Comparison of ENCODE assay signal across 8 cellular contexts in genomic region chr17:64507418-64507766, GRCh38. TPM values are rescaled to one million over a fixed set of nuclear protein-coding genes. Genes with fewer than 3 reads are reported as not detected.
DNase-seq lines count a peak whose midpoint lies in the region; TF ChIP-seq lines count a peak whose summit lies in the region.

No MANE protein-coding gene starts in this region.

- H3K27me3 Mint-ChIP-seq in MCF 10A (ENCODE audit: insufficient read depth, unreplicated experiment) = no peaks in the 10 kb centered on the region

- H3K4me1 ChIP-seq in SJCRH30 (peaks cover 13% of the 10 kb centered on the region), iPS-20b (ENCODE audit: insufficient read depth, low read length) (peaks cover 9% of the 10 kb centered on the region; the same call in 1 of the 2 replicates), skeletal muscle satellite cell (ENCODE audit: control insufficient read depth, insufficient read depth, low read length) (peaks cover 25% of the 10 kb centered on the region)

- intact Hi-C loops in MCF 10A (cut with micrococcal nuclease) = loop anchor here (1.0 to 2.0 kb wide), 2 partner anchors 87 to 141 kb away; no protein-coding TSS in a partner anchor

- H3K9ac ChIP-seq in iPS-20b (ENCODE audit: low read depth, low read length) (peak overlapping the region; percentile 100), skeletal muscle satellite cell (ENCODE audit: low read depth, low read length) (peak overlapping the region; percentile 100)

- H3K27ac ChIP-seq in SJCRH30 (peak overlapping the region; percentile 100), iPS-20b (ENCODE audit: low read length) (peak overlapping the region; percentile 16)

- H3K4me3 ChIP-seq in NB4 (ENCODE audit: low read depth, low read length) (peak overlapping the region; percentile 99), SJCRH30 (peak overlapping the region; percentile 100), iPS-20b (ENCODE audit: low read length) (peak overlapping the region; percentile 100), skeletal muscle satellite cell (ENCODE audit: low read length) (peak overlapping the region; percentile 98)

- CTCF ChIA-PET in MCF 10A (lab: Yijun Ruan, JAX) = interaction anchor here (0.6 to 1.7 kb wide), 7 partner anchors 9 to 669 kb away, joined by 3 to 8 read pairs (median 5); no protein-coding TSS in a partner anchor

- POLR2A ChIA-PET in MCF 10A (lab: Yijun Ruan, JAX) = interaction anchor here (0.5 to 6.5 kb wide), 36 partner anchors 8 to 773 kb away, joined by 3 to 225 read pairs (median 8); partner anchors contain the start of genes CCDC47, POLG2, SMARCD2 and SMURF2

- DNase-seq in GM03348 (ENCODE audit: low spot score) = peak; percentile 68
- peak; percentile 74 for DNase-seq in HCEC 1CT
- peak; percentile 80 for DNase-seq in NB4 (ENCODE audit: low read depth)
- peak; percentile 59 to 71 for DNase-seq in SJCRH30
- DNase-seq in MCF 10A (ENCODE audit: unreplicated experiment) = peak; percentile 72
- DNase-seq in 8988T = no peak

- no peaks in the 10 kb centered on the region for H3K9me3 Mint-ChIP-seq in MCF 10A (ENCODE audit: unreplicated experiment)

- TF ChIP-seq CTCF in NB4 (IDR thresholded peaks at IDR 0.05; ENCODE audit: low read depth, low read length) (peak; percentile 43), MCF 10A (IDR thresholded peaks at IDR 0.05; ENCODE audit: unreplicated experiment) (peak; percentile 25)

- H3K9me3 ChIP-seq in SJCRH30 (replicated peaks) = no peaks in the 10 kb centered on the region
- no peaks in the 10 kb centered on the region; the same call in 1 of the 2 replicates for H3K9me3 ChIP-seq in iPS-20b (ENCODE audit: insufficient read depth, low read depth, low read length)
- no peaks in the 10 kb centered on the region for H3K9me3 ChIP-seq in skeletal muscle satellite cell (replicated peaks; ENCODE audit: low read length)

- H3K27ac Mint-ChIP-seq in MCF 10A (ENCODE audit: low read depth, unreplicated experiment) = peak overlapping the region; percentile 100

- H3K4me2 ChIP-seq in skeletal muscle satellite cell (ENCODE audit: low read length) = peak overlapping the region; percentile 85

- H3K36me3 ChIP-seq in SJCRH30 (peaks cover 41% of the 10 kb centered on the region), iPS-20b (ENCODE audit: insufficient read depth, low read depth, low read length) (peaks cover 66% of the 10 kb centered on the region), skeletal muscle satellite cell (ENCODE audit: insufficient read depth, low read length) (peaks cover 56% of the 10 kb centered on the region)

- H3K4me3 Mint-ChIP-seq in MCF 10A (ENCODE audit: unreplicated experiment) = peak overlapping the region; percentile 99

- H3K36me3 Mint-ChIP-seq in MCF 10A (ENCODE audit: insufficient read depth, unreplicated experiment) = peaks cover 76% of the 10 kb centered on the region

- no peak for TF ChIP-seq POLR2A in NB4 (IDR thresholded peaks at IDR 0.05; ENCODE audit: extremely low read depth, insufficient read length)

- H3K27me3 ChIP-seq in SJCRH30 (no peaks in the 10 kb centered on the region), iPS-20b (ENCODE audit: insufficient read depth, low read length) (no peaks in the 10 kb centered on the region), skeletal muscle satellite cell (ENCODE audit: control insufficient read depth, insufficient read depth, low read length) (no peaks in the 10 kb centered on the region)

- BruUV-seq in MCF 10A (replicated peaks; lab: Mats Ljungman, UMichigan) = no TSS peak

- peaks cover 28% of the 10 kb centered on the region for H3K4me1 Mint-ChIP-seq in MCF 10A (ENCODE audit: insufficient read depth, unreplicated experiment)

RNA-seq across cellular contexts. Expression of gene CEP95, which starts 0.6 kb away (rescaled TPM):
- total RNA-seq in SJCRH30 (2014; rRNA removed; shearing (Covaris generic)) = 22.4 and 34.2 TPM in 2 replicates
- total RNA-seq in MCF 10A (2022) = 57.2 and 61.6 TPM in 2 replicates
- total RNA-seq in skeletal muscle satellite cell (2012; rRNA removed) = 12.9 and 17.5 TPM in 2 replicates

RNA-seq across cellular contexts. Expression of gene DDX5, which starts 1.3 kb away (rescaled TPM):
- 467 and 603 TPM in 2 replicates for total RNA-seq in SJCRH30 (2014; rRNA removed; shearing (Covaris generic))
- total RNA-seq in MCF 10A (2022) = 832 and 905 TPM in 2 replicates
- 240 and 255 TPM in 2 replicates for total RNA-seq in skeletal muscle satellite cell (2012; rRNA removed)

RNA-seq across cellular contexts. Expression of gene POLG2, which starts 10.5 kb away (rescaled TPM):
- total RNA-seq in SJCRH30 (2014; rRNA removed; shearing (Covaris generic)) = 14.1 and 18.2 TPM in 2 replicates
- 27.5 and 29.4 TPM in 2 replicates for total RNA-seq in MCF 10A (2022)
- 4.8 and 5.9 TPM in 2 replicates for total RNA-seq in skeletal muscle satellite cell (2012; rRNA removed)

RNA-seq across cellular contexts. Expression of gene MILR1, which starts 58.5 kb away (rescaled TPM):
- total RNA-seq in SJCRH30 (2014; rRNA removed; shearing (Covaris generic)) = 1.9 and 2.1 TPM in 2 replicates
- total RNA-seq in MCF 10A (2022) = 9.8 and 15.8 TPM in 2 replicates
- total RNA-seq in skeletal muscle satellite cell (2012; rRNA removed) = 26.2 and 28.6 TPM in 2 replicates
